In genomic region chr1:54884135-54884586, GRCh38 we compare ENCODE assay signal across 1 cellular context.
TF ChIP-seq lines count a peak whose summit lies in the region.

No MANE protein-coding gene starts in this region.

TF ChIP-seq in H1, 55 proteins besides CTCF, POLR2A, EP300 and RAD21:
- TF ChIP-seq RBBP5 (IDR thresholded peaks at IDR 0.05; ENCODE audit: borderline replicate concordance, low read depth, low read length) (no peak), HDAC2 (IDR thresholded peaks at IDR 0.05; ENCODE audit: borderline replicate concordance in 1 of 2, low read depth in 2 of 2, low read length in 2 of 2) (no peak)
